In the genomic region with DNA sequence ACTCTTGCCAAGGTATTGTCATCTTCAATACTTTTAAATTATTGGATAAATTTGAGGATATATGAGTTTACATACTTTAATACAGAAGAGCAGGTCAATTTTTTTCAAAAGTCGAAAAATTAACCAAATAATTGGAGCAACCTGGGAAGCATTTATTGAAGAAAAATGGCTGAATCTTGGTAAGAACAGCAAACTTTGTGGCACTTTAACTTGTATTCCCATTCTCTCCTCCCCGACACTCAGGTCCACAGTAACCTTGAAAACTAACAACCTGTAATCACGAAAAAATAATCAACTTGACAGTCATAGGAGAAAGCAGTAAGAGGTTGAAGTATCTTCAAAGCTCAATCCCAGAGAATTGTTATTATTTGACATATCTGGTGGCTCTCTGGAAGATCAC, we compare ENCODE assay signal across 27 cellular contexts.
"Had no signal": no experiment of that assay in that cellular context is flagged by ENCODE, and none has a peak within 500 bp of the region (broad histone marks: within the 10 kb centered on the region; RNA-seq: fewer than 3 reads in every experiment).

No MANE protein-coding gene starts in this region.

- H3K27ac ChIP-seq: colonic mucosa, epithelial cell of prostate, esophagus squamous epithelium, gastrocnemius medialis, hepatocyte, left lung, lower lobe of right lung had no signal

- DNase-seq: colonic mucosa; cortex of kidney; effector CD8-positive, alpha-beta T cell; effector memory CD8-positive, alpha-beta T cell; endodermal cell; erythroblast; esophagus squamous epithelium; foreskin fibroblast; foreskin melanocyte; gastrocnemius medialis; glutamatergic neuron; head of caudate nucleus; hypothalamus; immature natural killer cell; left cardiac atrium; left lung; left ventricle myocardium superior; lower lobe of right lung; mesenchymal stem cell; mucosa of descending colon; naive B cell; natural killer cell had no signal

- H3K36me3 ChIP-seq: colonic mucosa, esophagus squamous epithelium, gastrocnemius medialis, left lung, lower lobe of right lung had no signal

- H3K4me1 Mint-ChIP-seq: immature natural killer cell, mesothelial cell of epicardium, naive B cell, natural killer cell had no signal

- H3K36me3 Mint-ChIP-seq: immature natural killer cell, naive B cell, natural killer cell had no signal

- H3K27me3 Mint-ChIP-seq: dendritic cell treated with granulocyte-macrophage colony-stimulating factor and Interleukin-4, amounts not matched to agents 40 ng/mL and 50 ng/mL, for 4 days; effector memory CD8-positive, alpha-beta T cell; naive B cell had no signal

- H3K9me3 Mint-ChIP-seq: dendritic cell treated with granulocyte-macrophage colony-stimulating factor and Interleukin-4, amounts not matched to agents 40 ng/mL and 50 ng/mL, for 4 days; effector memory CD8-positive, alpha-beta T cell; endodermal cell; natural killer cell had no signal

- ATAC-seq: effector memory CD8-positive, alpha-beta T cell; esophagus mucosa; gastrocnemius medialis; left cardiac atrium; left lung; left ventricle myocardium superior; lower lobe of right lung; mucosa of descending colon; natural killer cell had no signal

- H3K4me3 ChIP-seq: colonic mucosa, esophagus squamous epithelium, gastrocnemius medialis, hepatocyte, left lung, lower lobe of right lung, mucosa of descending colon had no signal

- H3K4me3 Mint-ChIP-seq: dendritic cell treated with granulocyte-macrophage colony-stimulating factor and Interleukin-4, amounts not matched to agents 40 ng/mL and 50 ng/mL, for 4 days; endodermal cell; immature natural killer cell; mesothelial cell of epicardium; naive B cell; natural killer cell had no signal

- H3K4me1 ChIP-seq: colonic mucosa, esophagus squamous epithelium, gastrocnemius medialis, left lung, lower lobe of right lung had no signal

- H3K27ac Mint-ChIP-seq: dendritic cell treated with granulocyte-macrophage colony-stimulating factor and Interleukin-4, amounts not matched to agents 40 ng/mL and 50 ng/mL, for 4 days; endodermal cell; immature natural killer cell; mesothelial cell of epicardium; natural killer cell had no signal

- H3K9me3 ChIP-seq: colonic mucosa, esophagus squamous epithelium, gastrocnemius medialis, left lung, lower lobe of right lung, mucosa of descending colon had no signal
